Comparison of ENCODE assay signal across 24 cellular contexts in the genomic region with DNA sequence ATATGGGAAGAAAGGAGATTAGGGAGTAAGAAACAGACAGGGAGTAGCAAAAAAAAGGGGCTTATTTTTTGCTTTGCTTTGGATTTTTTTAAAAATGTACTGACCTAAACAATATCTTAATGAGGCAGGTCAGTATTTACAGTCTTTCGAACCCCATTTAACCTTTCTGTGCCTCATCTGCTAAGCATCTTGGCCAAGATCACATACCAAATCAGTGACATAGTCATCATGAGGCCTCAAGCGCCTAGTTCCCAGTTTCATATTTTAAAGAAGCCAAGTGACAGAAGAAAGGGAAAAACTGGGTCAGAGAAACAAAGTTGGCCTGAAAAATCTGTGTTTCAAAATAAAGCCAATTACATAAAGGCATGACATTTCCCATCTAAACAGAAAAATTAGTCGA.
DNase-seq lines count a peak whose midpoint lies in the region; ATAC-seq and TF ChIP-seq lines count a peak whose summit lies in the region.
"Had no signal": no experiment of that assay in that cellular context is flagged by ENCODE, and none has a peak within 500 bp of the region (broad histone marks: within the 10 kb centered on the region; RNA-seq: fewer than 3 reads in every experiment).

No MANE protein-coding gene starts in this region.

- no peak overlapping the region for H3K14ac ChIP-seq in IMR-90 (replicated peaks; ENCODE audit: low read depth, low read length)

- no peak overlapping the region for H3K18ac ChIP-seq in IMR-90 (ENCODE audit: low read depth, low read length)

- no peaks in the 10 kb centered on the region for H3K27me3 ChIP-seq in IMR-90 (ENCODE audit: control insufficient read depth, insufficient read depth, low read length)
- H3K27me3 ChIP-seq in prostate gland (replicated peaks; ENCODE audit: insufficient read depth) = no peaks in the 10 kb centered on the region
- H3K27me3 ChIP-seq: esophagus squamous epithelium, right lobe of liver had no signal

- no peak overlapping the region for H3K23ac ChIP-seq in IMR-90 (ENCODE audit: low read depth, low read length)

- intact Hi-C loops in IMR-90 (cut with micrococcal nuclease) (no loop called here), prostate gland (cut with DNase I) (no loop called here)

- no peak overlapping the region for H3K9ac ChIP-seq in IMR-90 (ENCODE audit: low read depth, low read length)

- peak; percentile 37 for DNase-seq in AG10803 (ENCODE audit: low read depth)
- DNase-seq in IMR-90 = peak; percentile 67
- DNase-seq in fibroblast of mammary gland (ENCODE audit: low read depth) = peak; percentile 67
- peak; percentile 6 for DNase-seq in myocyte (ENCODE audit: low read depth)
- no peak for DNase-seq in activated effector memory CD4-positive, alpha-beta T cell treated with anti-CD3 and anti-CD28 coated beads, Interleukin-2, amount 50 U/mL, for 16 hours
- no peak for DNase-seq in dedifferentiated amniotic fluid mesenchymal stem cell (ENCODE audit: extremely low spot score)
- no peak for DNase-seq in amniotic stem cell (lab: John Stamatoyannopoulos, UW)
- DNase-seq in prostate gland (ENCODE audit: low spot score) = no peak
- DNase-seq: activated CD4-positive, alpha-beta T cell treated with anti-CD3 and anti-CD28 coated beads, Interleukin-2, amount 50 U/mL, for 48 hours; activated gamma-delta T cell treated with Interleukin-2 at 50 U/mL for 16 hours; adrenal gland; CD8-positive, alpha-beta T cell; cerebellar nuclear complex; effector CD8-positive, alpha-beta T cell; esophagus squamous epithelium; Karpas-422; naive B cell; NCI-H1092 treated with DMSO at 0.1 percent for 48 hours; NCI-H2029; NCI-H345; right lobe of liver had no signal

- CTCF ChIA-PET in IMR-90 (lab: Yijun Ruan, JAX) = no interaction called here

- no peaks in the 10 kb centered on the region for H3K79me1 ChIP-seq in IMR-90 (ENCODE audit: low read depth in 1 of 2, low read length in 2 of 2)

- peak overlapping the region; percentile 41 for H2BK5ac ChIP-seq in IMR-90 (ENCODE audit: low read depth, low read length, poor library complexity, severe bottlenecking)

- TF ChIP-seq CTCF in AG10803 (conservative IDR thresholded peaks at IDR 0.05; ENCODE audit: low read length) (no peak), IMR-90 (conservative IDR thresholded peaks at IDR 0.05; ENCODE audit: low read depth, low read length) (no peak), fibroblast of mammary gland (conservative IDR thresholded peaks at IDR 0.05; ENCODE audit: control insufficient read depth, insufficient read depth, low read depth, low read length) (no peak), prostate gland (IDR thresholded peaks at IDR 0.05) (no peak)

- H3K4me1 ChIP-seq in IMR-90 (ENCODE audit: control insufficient read depth, insufficient read depth, low read length) = peaks cover 1% of the 10 kb centered on the region; the same call in 1 of the 2 replicates
- H3K4me1 ChIP-seq in prostate gland (replicated peaks) = no peaks in the 10 kb centered on the region
- H3K4me1 ChIP-seq: adrenal gland, esophagus squamous epithelium, right lobe of liver had no signal

- H3K4me2 ChIP-seq in IMR-90 (ENCODE audit: low read depth, low read length) = no peak overlapping the region

- dilution Hi-C loops in IMR-90 (cut with HindIII; ENCODE audit: low sequenced_read_pairs, unreplicated experiment) = no loop called here

- TF ChIP-seq POLR2A in IMR-90 (IDR thresholded peaks at IDR 0.05; ENCODE audit: low read depth, low read length) (no peak), prostate gland (IDR thresholded peaks at IDR 0.05) (no peak)

- H2AK9ac ChIP-seq in IMR-90 (replicated peaks; ENCODE audit: low read depth, low read length, poor library complexity) = no peak overlapping the region

- in situ Hi-C loops in IMR-90 (cut with MboI; ENCODE audit: low sequenced_read_pairs) = loop anchor here (10.0 kb wide), 1 partner anchor 256 kb away; no protein-coding TSS in a partner anchor

- H3K4me3 ChIP-seq in AG10803 (ENCODE audit: low read length) = no peak overlapping the region
- H3K4me3 ChIP-seq in IMR-90 (ENCODE audit: insufficient read depth, low read depth, low read length) = no peak overlapping the region
- H3K4me3 ChIP-seq in fibroblast of mammary gland (ENCODE audit: control insufficient read depth, low read depth, low read length) = no peak overlapping the region
- no peak overlapping the region for H3K4me3 ChIP-seq in prostate gland
- H3K4me3 ChIP-seq: adrenal gland, esophagus squamous epithelium, HAP-1, right lobe of liver had no signal

- H4K20me1 ChIP-seq in IMR-90 (ENCODE audit: insufficient read depth, low read length) = no peaks in the 10 kb centered on the region

- H4K91ac ChIP-seq in IMR-90 (ENCODE audit: insufficient read depth, low read depth, low read length) = no peak overlapping the region

- H2AK5ac ChIP-seq in IMR-90 (ENCODE audit: low read depth, low read length) = no peak overlapping the region

- peak; percentile 67 for ATAC-seq in IMR-90 (ENCODE audit: low read depth)
- ATAC-seq: CD8-positive, alpha-beta T cell; Panc1; right lobe of liver; stimulated activated memory B cell treated with anti-CD40 and anti-IgM and Interleukin-4, amounts not matched to agents 10 μg/mL and 1 μg/mL and 100 μg/mL, for 72 hours had no signal

- no peak for TF ChIP-seq RAD21 in IMR-90 (IDR thresholded peaks at IDR 0.05; ENCODE audit: low read length)

- no peak overlapping the region for H2BK15ac ChIP-seq in IMR-90 (ENCODE audit: low read depth, low read length)

- no peak overlapping the region for H3K27ac ChIP-seq in IMR-90 (ENCODE audit: insufficient read depth, low read length)
- no peak overlapping the region for H3K27ac ChIP-seq in prostate gland
- H3K27ac ChIP-seq: adrenal gland, esophagus squamous epithelium, right lobe of liver had no signal

- H3K9me3 ChIP-seq in IMR-90 (ENCODE audit: control insufficient read depth, insufficient read depth, low read length) (no peaks in the 10 kb centered on the region), prostate gland (no peaks in the 10 kb centered on the region)
- H3K9me3 ChIP-seq: adrenal gland, esophagus squamous epithelium, HAP-1, right lobe of liver had no signal

- H3K36me3 ChIP-seq in IMR-90 (ENCODE audit: control insufficient read depth, insufficient read depth, low read length) (no peaks in the 10 kb centered on the region), prostate gland (no peaks in the 10 kb centered on the region)
- H3K36me3 ChIP-seq: adrenal gland, esophagus squamous epithelium, HAP-1, right lobe of liver had no signal

- no peak overlapping the region for H2BK20ac ChIP-seq in IMR-90 (ENCODE audit: low read depth, low read length)

- H3K56ac ChIP-seq in IMR-90 (ENCODE audit: extremely low read depth, insufficient read depth, low read length) = no peak overlapping the region

- no CpG with 5 or more reads among the region's 3 CpGs for WGBS in IMR-90 (ENCODE audit: extremely low coverage in 2 of 2, insufficient read length in 1 of 2), 2 experiments
- WGBS in prostate gland = 65% methylated on average over 3 of the region's 3 CpGs

- BruUV-seq in IMR-90 (replicated peaks; lab: Mats Ljungman, UMichigan) = no TSS peak

- H3K9me1 ChIP-seq in IMR-90 (ENCODE audit: insufficient read depth, low read length) = no peaks in the 10 kb centered on the region

- no peak overlapping the region for H2AFZ ChIP-seq in IMR-90 (replicated peaks; ENCODE audit: low read length, poor library complexity)

- no peak overlapping the region for H4K5ac ChIP-seq in IMR-90 (ENCODE audit: low read depth, low read length)

- H4K8ac ChIP-seq in IMR-90 (ENCODE audit: low read depth in 2 of 2, low read length in 2 of 2) = no peak overlapping the region

- POLR2A ChIA-PET in IMR-90 (lab: Charles Lee; ENCODE audit: unreplicated experiment) = no interaction called here

- H3K4ac ChIP-seq in IMR-90 (ENCODE audit: low read depth, low read length) = no peak overlapping the region

- no peak overlapping the region for H2BK120ac ChIP-seq in IMR-90 (ENCODE audit: low read depth, low read length)

TF ChIP-seq in IMR-90, 13 proteins besides CTCF, POLR2A, EP300 and RAD21:
- TF ChIP-seq, protein P1, sequence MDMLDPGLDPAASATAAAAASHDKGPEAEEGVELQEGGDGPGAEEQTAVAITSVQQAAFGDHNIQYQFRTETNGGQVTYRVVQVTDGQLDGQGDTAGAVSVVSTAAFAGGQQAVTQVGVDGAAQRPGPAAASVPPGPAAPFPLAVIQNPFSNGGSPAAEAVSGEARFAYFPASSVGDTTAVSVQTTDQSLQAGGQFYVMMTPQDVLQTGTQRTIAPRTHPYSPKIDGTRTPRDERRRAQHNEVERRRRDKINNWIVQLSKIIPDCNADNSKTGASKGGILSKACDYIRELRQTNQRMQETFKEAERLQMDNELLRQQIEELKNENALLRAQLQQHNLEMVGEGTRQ (IDR thresholded peaks at IDR 0.05; ENCODE audit: low read depth, low read length) = no peak
- TF ChIP-seq, protein P2, sequence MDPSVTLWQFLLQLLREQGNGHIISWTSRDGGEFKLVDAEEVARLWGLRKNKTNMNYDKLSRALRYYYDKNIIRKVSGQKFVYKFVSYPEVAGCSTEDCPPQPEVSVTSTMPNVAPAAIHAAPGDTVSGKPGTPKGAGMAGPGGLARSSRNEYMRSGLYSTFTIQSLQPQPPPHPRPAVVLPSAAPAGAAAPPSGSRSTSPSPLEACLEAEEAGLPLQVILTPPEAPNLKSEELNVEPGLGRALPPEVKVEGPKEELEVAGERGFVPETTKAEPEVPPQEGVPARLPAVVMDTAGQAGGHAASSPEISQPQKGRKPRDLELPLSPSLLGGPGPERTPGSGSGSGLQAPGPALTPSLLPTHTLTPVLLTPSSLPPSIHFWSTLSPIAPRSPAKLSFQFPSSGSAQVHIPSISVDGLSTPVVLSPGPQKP (IDR thresholded peaks at IDR 0.05; ENCODE audit: borderline replicate concordance, low read depth, low read length) = no peak
- TF ChIP-seq MAZ (IDR thresholded peaks at IDR 0.05; ENCODE audit: borderline replicate concordance, low read depth, low read length) (no peak), MXI1 (IDR thresholded peaks at IDR 0.05; ENCODE audit: borderline replicate concordance, low read depth, low read length) (no peak), CEBPB (IDR thresholded peaks at IDR 0.05; ENCODE audit: low read depth, low read length) (no peak), RFX5 (IDR thresholded peaks at IDR 0.05; ENCODE audit: low read depth, low read length) (no peak), CHD1 (IDR thresholded peaks at IDR 0.05; ENCODE audit: low read depth, low read length) (no peak), SMC3 (IDR thresholded peaks at IDR 0.05; ENCODE audit: low read depth, low read length) (no peak), MAFK (IDR thresholded peaks at IDR 0.05; ENCODE audit: low read depth, low read length) (no peak), RCOR1 (IDR thresholded peaks at IDR 0.05; ENCODE audit: insufficient replicate concordance, low read length) (no peak), NFE2L2 (IDR thresholded peaks at IDR 0.05; ENCODE audit: low read depth, low read length) (no peak), BHLHE40 (IDR thresholded peaks at IDR 0.05; ENCODE audit: low read depth, low read length) (no peak), FOS (IDR thresholded peaks at IDR 0.05; ENCODE audit: low read depth, low read length) (no peak)

Comparison
In these comparisons a context has a peak if more than half of its experiments do, and no peak if none do; other contexts are left out.
1. DNase-seq: peak in AG10803 (single experiment), IMR-90 (single experiment), fibroblast of mammary gland (single experiment) and myocyte (single experiment); none in activated effector memory CD4-positive, alpha-beta T cell treated with anti-CD3 and anti-CD28 coated beads, Interleukin-2, amount 50 U/mL, for 16 hours (single experiment), dedifferentiated amniotic fluid mesenchymal stem cell (single experiment), amniotic stem cell (single experiment) and prostate gland (single experiment).